ENCODE assay signal across 24 cellular contexts in the genomic region with DNA sequence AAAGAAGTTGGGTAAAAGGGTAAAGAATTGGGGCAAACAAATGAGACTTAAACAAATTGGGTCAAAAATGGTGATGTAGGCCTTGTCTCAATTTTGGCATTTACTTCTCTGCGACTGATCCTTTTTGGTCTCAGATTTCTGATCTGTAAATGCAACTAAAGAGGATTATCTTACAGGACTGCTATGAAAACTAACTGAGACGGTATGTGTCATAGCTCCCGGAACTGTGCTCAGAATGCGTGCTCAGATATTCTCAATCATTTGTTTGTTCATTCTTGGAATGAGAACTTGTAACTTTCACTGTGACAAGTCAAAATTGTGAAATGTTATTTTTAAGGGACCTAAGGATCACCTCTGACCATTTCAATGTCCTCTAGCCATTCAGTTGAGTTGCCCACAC.
"Had no signal": no experiment of that assay in that cellular context is flagged by ENCODE, and none has a peak within 500 bp of the region (broad histone marks: within the 10 kb centered on the region; RNA-seq: fewer than 3 reads in every experiment).

No MANE protein-coding gene starts in this region.

- DNase-seq: activated CD4-positive, alpha-beta T cell treated with anti-CD3 and anti-CD28 coated beads for 48 hours; activated CD4-positive, alpha-beta T cell treated with anti-CD3 and anti-CD28 coated beads, Interleukin-2, amount 50 U/mL, for 4 hours; activated CD4-positive, CD25-positive, alpha-beta regulatory T cell treated with anti-CD3 and anti-CD28 coated beads, Interleukin-2, amount 50 U/mL, for 72 hours; activated CD8-positive, alpha-beta memory T cell treated with anti-CD3 and anti-CD28 coated beads, Interleukin-2, amount 50 U/mL, for 48 hours; activated CD8-positive, alpha-beta T cell treated with anti-CD3 and anti-CD28 coated beads, Interleukin-2, amount 10 ng/mL, durations not matched to agents 7 days and 5 days; activated effector memory CD4-positive, alpha-beta T cell treated with anti-CD3 and anti-CD28 coated beads, Interleukin-2, amount 50 U/mL, for 16 hours; activated naive CD4-positive, alpha-beta T cell treated with Interleukin-2 at 50 U/mL for 16 hours; activated T-cell treated with anti-CD3 and anti-CD28 coated beads, Interleukin-2, amount 50 U/mL, for 4 hours; anterior cingulate cortex; caudate nucleus; Kasumi-1; KBM-7; NCI-H1048; NCI-H146; NCI-H187 treated with DMSO at 0.1 percent for 48 hours; NCI-H2081 treated with DMSO at 0.1 percent for 48 hours; NCI-H2227 treated with DMSO at 0.1 percent for 48 hours; NCI-H446 treated with DMSO at 0.1 percent for 48 hours; NCI-H526 treated with DMSO at 0.1 percent for 48 hours; PC-9; SHP77 treated with DMSO at 0.1 percent for 48 hours; T-helper 17 cell; T-helper 9 cell had no signal

- H3K4me3 ChIP-seq: PC-9 had no signal

- ATAC-seq: activated CD8-positive, alpha-beta T cell treated with anti-CD3 and anti-CD28 coated beads, Interleukin-2, amount 10 ng/mL, durations not matched to agents 7 days and 5 days; activated T-cell treated with anti-CD3 and anti-CD28 coated beads, Interleukin-2, amount 50 U/mL, for 4 hours; T-helper 17 cell; WTC11 had no signal

- H3K27ac ChIP-seq: PC-9 had no signal
